ENCODE assay signal across 2 cellular contexts in the genomic region with DNA sequence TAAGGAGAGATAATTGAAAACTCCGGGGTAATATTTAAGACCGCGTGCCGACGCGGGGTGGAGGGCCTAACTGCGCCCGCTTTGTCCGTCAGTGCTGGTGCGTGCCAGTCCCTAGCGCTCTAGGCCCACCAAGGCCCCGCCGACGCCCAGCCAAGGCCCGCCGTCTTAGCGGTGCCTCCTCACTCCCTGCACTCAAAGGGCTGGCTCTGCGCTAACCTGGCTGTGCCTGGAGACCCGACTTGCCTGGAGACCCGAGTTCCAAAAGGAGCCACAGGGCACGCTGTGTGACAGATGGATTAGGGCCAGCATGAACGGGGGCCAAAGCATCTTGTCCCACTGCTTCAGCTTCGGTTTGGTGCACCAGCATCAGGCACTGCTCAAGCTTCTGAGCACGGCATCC.
A peak's percentile ranks its signal among the peaks of the same experiment; 100 is the strongest.
TF ChIP-seq lines count a peak whose summit lies in the region.

No MANE protein-coding gene starts in this region.

TF ChIP-seq in WTC11, 78 proteins besides CTCF, POLR2A, EP300 and RAD21:
- TF ChIP-seq ZNF121 (CRISPR knock-in tag; IDR thresholded peaks at IDR 0.05), result 0 out of 2 replicates have a peak, but pooled peaks have one; percentile 38

TF ChIP-seq in endothelial cell of umbilical vein, 7 proteins besides CTCF, POLR2A, EP300 and RAD21:
- TF ChIP-seq EZH2 (IDR thresholded peaks at IDR 0.05; ENCODE audit: borderline replicate concordance, low read depth, low read length, severe bottlenecking), result peak; percentile 23
TF ChIP-seq in endothelial cell of umbilical vein: peak in this region for 1; not testable (repeated sequence) for 6.
